In genomic region chr11:9574556-9574805, GRCh38 we compare ENCODE assay signal across 2 cellular contexts.
A peak's percentile ranks its signal among the peaks of the same experiment; 100 is the strongest.
TF ChIP-seq lines count a peak whose summit lies in the region.

No MANE protein-coding gene starts in this region.

TF ChIP-seq in K562, 482 proteins besides CTCF, POLR2A, EP300 and RAD21:
- TF ChIP-seq PCBP1 (IDR thresholded peaks at IDR 0.05; ENCODE audit: low read depth, low read length, poor library complexity, severe bottlenecking), result peak; percentile 32
- no peak for TF ChIP-seq JUNB (CRISPR knock-in tag; conservative IDR thresholded peaks at IDR 0.05)
- peak; percentile 86 for TF ChIP-seq CHD1 (IDR thresholded peaks at IDR 0.05; ENCODE audit: low read length)
- 0 out of 2 replicates have a peak, but pooled peaks have one; percentile 7 for TF ChIP-seq GATA2 (CRISPR knock-in tag; IDR thresholded peaks at IDR 0.05)
- TF ChIP-seq MCM5 (IDR thresholded peaks at IDR 0.05; ENCODE audit: low read depth), result no peak
- peak; percentile 27 for TF ChIP-seq KDM5B (IDR thresholded peaks at IDR 0.05; ENCODE audit: insufficient replicate concordance, low read depth, low read length)
- TF ChIP-seq ZBTB11 (CRISPR knock-in tag; IDR thresholded peaks at IDR 0.05), result 0 out of 6 replicates have a peak, but pooled peaks of 1 of the 3 experiments have one; percentile 4
- peak in 1 of 2 experiments; percentile 41; a peak in 1 of 4 replicates for TF ChIP-seq SIN3A (IDR thresholded peaks at IDR 0.05; ENCODE audit: borderline replicate concordance in 2 of 2, control insufficient read depth in 1 of 2, low read depth in 2 of 2, low read length in 2 of 2)
- TF ChIP-seq SAP30 (IDR thresholded peaks at IDR 0.05; ENCODE audit: borderline replicate concordance, insufficient read depth, low read depth, low read length, poor library complexity, severe bottlenecking), result peak; percentile 4
- no peak for TF ChIP-seq MBD2 (IDR thresholded peaks at IDR 0.05; ENCODE audit: borderline replicate concordance, low read depth)

TF ChIP-seq in HepG2, 621 proteins besides CTCF, POLR2A, EP300 and RAD21 (continues in another document):
- TF ChIP-seq SNAPC5 (CRISPR knock-in tag; IDR thresholded peaks at IDR 0.05; ENCODE audit: borderline replicate concordance) (no peak), ZNF772 (CRISPR knock-in tag; IDR thresholded peaks at IDR 0.05) (no peak), CHD4 (IDR thresholded peaks at IDR 0.05; ENCODE audit: borderline replicate concordance, low read length) (no peak), CSRNP1 (CRISPR knock-in tag; IDR thresholded peaks at IDR 0.05) (no peak), ZNF777 (CRISPR knock-in tag; IDR thresholded peaks at IDR 0.05) (no peak), PCBP2 (optimal IDR thresholded peaks at IDR 0.05; ENCODE audit: low read depth, low read length, poor library complexity, severe bottlenecking) (no peak), ATF2 (CRISPR knock-in tag; IDR thresholded peaks at IDR 0.05) (no peak), SMAD9 (CRISPR knock-in tag; IDR thresholded peaks at IDR 0.05) (no peak), ZNF775 (CRISPR knock-in tag; IDR thresholded peaks at IDR 0.05; ENCODE audit: borderline replicate concordance) (no peak), ZNF430 (CRISPR knock-in tag; IDR thresholded peaks at IDR 0.05) (0 out of 2 replicates have a peak, but pooled peaks have one; percentile 55), ZNF224 (CRISPR knock-in tag; IDR thresholded peaks at IDR 0.05) (no peak), ZNF552 (CRISPR knock-in tag; IDR thresholded peaks at IDR 0.05; ENCODE audit: borderline replicate concordance) (no peak), ZNF713 (CRISPR knock-in tag; IDR thresholded peaks at IDR 0.05) (no peak), USF2 (IDR thresholded peaks at IDR 0.05; ENCODE audit: low read depth, low read length) (no peak), USF2 (CRISPR knock-in tag; IDR thresholded peaks at IDR 0.05; ENCODE audit: borderline replicate concordance) (0 out of 2 replicates have a peak, but pooled peaks have one; percentile 27), ATF7-NPFF (CRISPR knock-in tag; IDR thresholded peaks at IDR 0.05; ENCODE audit: low read depth) (peak; percentile 33; the same call in 1 of the 2 replicates), GZF1 (CRISPR knock-in tag; IDR thresholded peaks at IDR 0.05) (no peak), ZNF260 (CRISPR knock-in tag; IDR thresholded peaks at IDR 0.05; ENCODE audit: borderline replicate concordance, low read depth) (no peak), TBX2 (CRISPR knock-in tag; IDR thresholded peaks at IDR 0.05; ENCODE audit: borderline replicate concordance) (0 out of 2 replicates have a peak, but pooled peaks have one; percentile 9), CHD2 (IDR thresholded peaks at IDR 0.05; ENCODE audit: low read depth, low read length) (no peak), ARNT2 (CRISPR knock-in tag; IDR thresholded peaks at IDR 0.05; ENCODE audit: low read depth) (0 out of 2 replicates have a peak, but pooled peaks have one; percentile 61), FUBP1 (CRISPR knock-in tag; IDR thresholded peaks at IDR 0.05; ENCODE audit: borderline replicate concordance) (no peak), ZNF605 (CRISPR knock-in tag; IDR thresholded peaks at IDR 0.05) (0 out of 2 replicates have a peak, but pooled peaks have one; percentile 14), RORA (CRISPR knock-in tag; IDR thresholded peaks at IDR 0.05) (no peak), ZNF12 (CRISPR knock-in tag; IDR thresholded peaks at IDR 0.05) (no peak), ZNF749 (CRISPR knock-in tag; IDR thresholded peaks at IDR 0.05; ENCODE audit: borderline replicate concordance) (0 out of 2 replicates have a peak, but pooled peaks have one; percentile 38), RBM39 (IDR thresholded peaks at IDR 0.05; ENCODE audit: low read depth, low read length, poor library complexity, severe bottlenecking) (peak; percentile 74), SKI (IDR thresholded peaks at IDR 0.05; ENCODE audit: partially characterized antibody) (no peak), POGK (CRISPR knock-in tag; conservative IDR thresholded peaks at IDR 0.05) (0 out of 2 replicates have a peak, but pooled peaks have one; percentile 32), ZNF256 (CRISPR knock-in tag; conservative IDR thresholded peaks at IDR 0.05) (no peak), CBX2 (IDR thresholded peaks at IDR 0.05; ENCODE audit: low read depth, low read length) (no peak), CBX2 (CRISPR knock-in tag; IDR thresholded peaks at IDR 0.05; ENCODE audit: low read depth) (no peak), AGO2 (optimal IDR thresholded peaks at IDR 0.05; ENCODE audit: low read depth, low read length) (no peak), ARID5B (CRISPR knock-in tag; IDR thresholded peaks at IDR 0.05) (no peak), ZBTB38 (CRISPR knock-in tag; IDR thresholded peaks at IDR 0.05) (0 out of 2 replicates have a peak, but pooled peaks have one; percentile 36), ATF5 (CRISPR knock-in tag; IDR thresholded peaks at IDR 0.05; ENCODE audit: low read depth) (no peak), ZNF574 (CRISPR knock-in tag; IDR thresholded peaks at IDR 0.05) (0 out of 2 replicates have a peak, but pooled peaks have one; percentile 6), ZSCAN31 (CRISPR knock-in tag; IDR thresholded peaks at IDR 0.05; ENCODE audit: low read depth) (peak; percentile 56; the same call in 1 of the 2 replicates)
